Comparison of ENCODE assay signal across 20 cellular contexts in the genomic region with DNA sequence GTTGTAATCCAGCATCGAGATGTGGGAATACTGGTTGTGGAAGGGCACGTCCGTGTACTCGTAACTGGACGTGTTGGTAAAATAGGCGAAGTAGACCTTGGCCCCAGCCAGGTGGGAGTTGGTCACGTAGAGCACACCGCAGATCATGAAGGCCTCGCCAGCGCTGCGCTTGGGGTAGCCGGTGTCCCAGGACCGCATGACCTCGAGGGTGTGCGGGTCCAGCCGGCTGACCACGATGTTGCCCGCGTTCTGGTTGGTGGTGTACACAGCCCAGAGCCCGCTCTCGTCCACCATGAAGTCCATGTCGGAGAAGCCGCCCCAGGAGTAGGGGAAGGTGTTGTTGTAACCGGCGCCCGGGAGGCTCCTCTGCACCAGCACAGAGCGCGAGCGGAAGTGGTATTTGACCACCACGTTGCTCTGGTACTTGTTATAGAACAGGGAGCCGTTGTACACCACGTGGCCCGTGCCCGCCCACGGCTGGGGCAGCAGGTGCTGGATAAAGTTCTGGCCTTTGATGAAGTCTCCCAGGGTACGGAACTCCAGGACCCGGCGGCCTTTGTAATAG. TPM values are rescaled to one million over a fixed set of nuclear protein-coding genes. Genes with fewer than 3 reads are reported as not detected.
A peak's percentile ranks its signal among the peaks of the same experiment; 100 is the strongest.
DNase-seq lines count a peak whose midpoint lies in the region; ATAC-seq and TF ChIP-seq lines count a peak whose summit lies in the region.
"Had no signal": no experiment of that assay in that cellular context is flagged by ENCODE, and none has a peak within 500 bp of the region (broad histone marks: within the 10 kb centered on the region; RNA-seq: fewer than 3 reads in every experiment).

No MANE protein-coding gene starts in this region.

- no peaks in the 10 kb centered on the region for H4K20me1 ChIP-seq in smooth muscle cell (ENCODE audit: low read depth)

- 98% methylated on average over 38 of the region's 38 CpGs for WGBS in smooth muscle cell (ENCODE audit: low lambda C conversion rate)

- ATAC-seq in activated naive CD8-positive, alpha-beta T cell treated with anti-CD3 and anti-CD28 coated beads, Interleukin-2, amount 50 U/mL, for 24 hours = no peak
- ATAC-seq in foreskin keratinocyte = no peak
- ATAC-seq: CD8-positive, alpha-beta T cell; GM12878; GM23338 had no signal

- H3F3A ChIP-seq in smooth muscle cell (ENCODE audit: low read depth) = peaks cover 8% of the 10 kb centered on the region

- no peaks in the 10 kb centered on the region for H3K9me3 Mint-ChIP-seq in activated naive CD8-positive, alpha-beta T cell (ENCODE audit: low read depth)
- H3K9me3 Mint-ChIP-seq in activated naive CD8-positive, alpha-beta T cell treated with anti-CD3 and anti-CD28 coated beads, Interleukin-2, amount 50 U/mL, for 24 hours = no peaks in the 10 kb centered on the region
- H3K9me3 Mint-ChIP-seq in chondrocyte (ENCODE audit: low read depth) = no peaks in the 10 kb centered on the region
- H3K9me3 Mint-ChIP-seq: CD8-positive, alpha-beta T cell; GM23338 had no signal

- H3K36me3 ChIP-seq in smooth muscle cell (ENCODE audit: low read depth) = no peaks in the 10 kb centered on the region

- H3K27me3 ChIP-seq in smooth muscle cell (ENCODE audit: low read depth) (no peaks in the 10 kb centered on the region), foreskin keratinocyte (no peaks in the 10 kb centered on the region)

- no peak overlapping the region for H2AFZ ChIP-seq in smooth muscle cell (ENCODE audit: low read depth)
- H2AFZ ChIP-seq: GM23338 had no signal

- no peak overlapping the region for H3K4me3 Mint-ChIP-seq in activated naive CD8-positive, alpha-beta T cell
- no peak overlapping the region for H3K4me3 Mint-ChIP-seq in activated naive CD8-positive, alpha-beta T cell treated with anti-CD3 and anti-CD28 coated beads, Interleukin-2, amount 50 U/mL, for 24 hours
- no peak overlapping the region for H3K4me3 Mint-ChIP-seq in chondrocyte (ENCODE audit: unreplicated experiment)
- H3K4me3 Mint-ChIP-seq: CD8-positive, alpha-beta T cell; GM23338 had no signal

- TF ChIP-seq CTCF in chondrocyte (IDR thresholded peaks at IDR 0.05) = no peak
- no peak for TF ChIP-seq CTCF in smooth muscle cell (IDR thresholded peaks at IDR 0.05; ENCODE audit: borderline replicate concordance, insufficient read depth, poor library complexity, severe bottlenecking)
- no peak for TF ChIP-seq CTCF in foreskin keratinocyte (conservative IDR thresholded peaks at IDR 0.05)

- peaks cover 53% of the 10 kb centered on the region for H3K4me1 Mint-ChIP-seq in activated naive CD8-positive, alpha-beta T cell (ENCODE audit: low read depth)
- H3K4me1 Mint-ChIP-seq in activated naive CD8-positive, alpha-beta T cell treated with anti-CD3 and anti-CD28 coated beads, Interleukin-2, amount 50 U/mL, for 24 hours = peaks cover 35% of the 10 kb centered on the region
- H3K4me1 Mint-ChIP-seq in chondrocyte (ENCODE audit: low read depth) = peaks cover 13% of the 10 kb centered on the region

- peaks cover 3% of the 10 kb centered on the region for H3K36me3 Mint-ChIP-seq in activated naive CD8-positive, alpha-beta T cell
- H3K36me3 Mint-ChIP-seq in activated naive CD8-positive, alpha-beta T cell treated with anti-CD3 and anti-CD28 coated beads, Interleukin-2, amount 50 U/mL, for 24 hours (ENCODE audit: low read depth) = no peaks in the 10 kb centered on the region
- H3K36me3 Mint-ChIP-seq in chondrocyte (ENCODE audit: low read depth) = peaks cover 13% of the 10 kb centered on the region

- no peak overlapping the region for H3K9ac ChIP-seq in smooth muscle cell (ENCODE audit: low read depth)
- H3K9ac ChIP-seq: KMS-11 had no signal

- H3K4me3 ChIP-seq in smooth muscle cell = no peak overlapping the region
- H3K4me3 ChIP-seq: GM12878, GM23338 had no signal

- no peaks in the 10 kb centered on the region for H3K27me3 Mint-ChIP-seq in activated naive CD8-positive, alpha-beta T cell
- H3K27me3 Mint-ChIP-seq in activated naive CD8-positive, alpha-beta T cell treated with anti-CD3 and anti-CD28 coated beads, Interleukin-2, amount 50 U/mL, for 24 hours = no peaks in the 10 kb centered on the region
- no peaks in the 10 kb centered on the region for H3K27me3 Mint-ChIP-seq in chondrocyte (ENCODE audit: low read depth)

- no peak overlapping the region for H3K4me2 ChIP-seq in smooth muscle cell
- H3K4me2 ChIP-seq: GM23338, KMS-11 had no signal

- H3K79me2 ChIP-seq in smooth muscle cell (ENCODE audit: low read depth) = no peaks in the 10 kb centered on the region

- H3K27ac Mint-ChIP-seq in activated naive CD8-positive, alpha-beta T cell = peak overlapping the region; percentile 46
- H3K27ac Mint-ChIP-seq in activated naive CD8-positive, alpha-beta T cell treated with anti-CD3 and anti-CD28 coated beads, Interleukin-2, amount 50 U/mL, for 24 hours = no peak overlapping the region
- H3K27ac Mint-ChIP-seq in chondrocyte (ENCODE audit: unreplicated experiment) = no peak overlapping the region
- H3K27ac Mint-ChIP-seq: GM23338 had no signal

- no peak for DNase-seq in activated naive CD8-positive, alpha-beta T cell treated with anti-CD3 and anti-CD28 coated beads, Interleukin-2, amount 50 U/mL, for 24 hours
- DNase-seq in chondrocyte (ENCODE audit: low spot score) (peak; percentile 92), smooth muscle cell (lab: John Stamatoyannopoulos, UW; ENCODE audit: unreplicated experiment) (no peak), foreskin keratinocyte (no peak), KBM-7 (no peak), hippocampal formation (lab: John Stamatoyannopoulos, UW) (no peak)
- DNase-seq: 8988T; Calu3; CD8-positive, alpha-beta T cell; MV-4-11; NCI-H1694 treated with DMSO at 0.1 percent for 48 hours; NCI-H2107; NCI-H510A treated with DMSO at 0.1 percent for 48 hours; NCI-H774; SIG-M5 had no signal

- H3K27ac ChIP-seq in smooth muscle cell (ENCODE audit: low read depth) (peak overlapping the region; percentile 98), foreskin keratinocyte (no peak overlapping the region)
- H3K27ac ChIP-seq: KMS-11 had no signal

- peaks cover 9% of the 10 kb centered on the region for H3K4me1 ChIP-seq in smooth muscle cell (ENCODE audit: low read depth)
- no peaks in the 10 kb centered on the region for H3K4me1 ChIP-seq in foreskin keratinocyte

- no peaks in the 10 kb centered on the region for H3K9me3 ChIP-seq in smooth muscle cell (replicated peaks; ENCODE audit: low read depth)

- in situ Hi-C loops in KBM-7 (cut with MboI; ENCODE audit: low pct_unique_long_range_greater_than_20kb, low sequenced_read_pairs) = no loop called here

TF ChIP-seq in PFSK-1, 5 proteins besides CTCF, POLR2A, EP300 and RAD21:
- TF ChIP-seq TAF1 (IDR thresholded peaks at IDR 0.05; ENCODE audit: borderline replicate concordance, insufficient read depth, low read length) (no peak), POLR2AphosphoS5 (IDR thresholded peaks at IDR 0.05; ENCODE audit: low read depth, low read length) (peak; percentile 25; the same call in 1 of the 2 replicates)

RNA-seq across cellular contexts. Expression of gene PIN1, which starts 19.2 kb away (rescaled TPM):
- 158 TPM for polyA plus RNA-seq in PFSK-1 (2012; ENCODE audit: insufficient read length, low read depth)
- 64.5 to 78.4 TPM (median 65.5 TPM) in 3 replicates for total RNA-seq in chondrocyte
- total RNA-seq in smooth muscle cell = 68.0 and 73.0 TPM in 2 replicates
- 127 and 149 TPM in 2 replicates for polyA plus RNA-seq in smooth muscle cell
- total RNA-seq in foreskin keratinocyte = 81.7 and 89.0 TPM in 2 replicates
- 130 and 131 TPM in 2 replicates for polyA plus RNA-seq in foreskin keratinocyte

RNA-seq across cellular contexts. Expression of gene UBL5, which starts 26.6 kb away (rescaled TPM):
- 628 TPM for polyA plus RNA-seq in PFSK-1 (2012; ENCODE audit: insufficient read length, low read depth)
- total RNA-seq in chondrocyte (265 to 294 TPM (median 265 TPM) in 3 replicates), smooth muscle cell (516 and 848 TPM in 2 replicates), foreskin keratinocyte (412 TPM in 2 replicates)
- polyA plus RNA-seq in smooth muscle cell (574 and 631 TPM in 2 replicates), foreskin keratinocyte (708 and 777 TPM in 2 replicates)

RNA-seq across cellular contexts. Expression of gene FBXL12, which starts 35.5 kb away (rescaled TPM):
- 41.8 TPM for polyA plus RNA-seq in PFSK-1 (2012; ENCODE audit: insufficient read length, low read depth)
- 24.2 to 27.8 TPM (median 26.7 TPM) in 3 replicates for total RNA-seq in chondrocyte
- 38.2 and 41.3 TPM in 2 replicates for total RNA-seq in smooth muscle cell
- 62.5 and 73.5 TPM in 2 replicates for polyA plus RNA-seq in smooth muscle cell
- total RNA-seq in foreskin keratinocyte = 16.6 and 18.1 TPM in 2 replicates
- polyA plus RNA-seq in foreskin keratinocyte = 16.9 TPM in 2 replicates
